In genomic region chr9:133114886-133115603, GRCh38 we compare ENCODE assay signal across 8 cellular contexts. TPM values are rescaled to one million over a fixed set of nuclear protein-coding genes. Genes with fewer than 3 reads are reported as not detected.
DNase-seq lines count a peak whose midpoint lies in the region; TF ChIP-seq lines count a peak whose summit lies in the region.

No MANE protein-coding gene starts in this region.

- H2BK20ac ChIP-seq in H9 (ENCODE audit: low read depth, low read length, poor library complexity, severe bottlenecking): no peak overlapping the region

- WGBS in H9 (ENCODE audit: extremely low coverage, insufficient read length, low lambda C conversion rate): no CpG with 5 or more reads among the region's 19 CpGs

- H4K5ac ChIP-seq in H9 (ENCODE audit: insufficient read length, low read depth, low read length): no peak overlapping the region

- H3K27me3 ChIP-seq in HUES6 (ENCODE audit: control insufficient read depth, insufficient read depth, low read length) (peaks cover 13% of the 10 kb centered on the region), neural progenitor cell (no peaks in the 10 kb centered on the region), H9 (ENCODE audit: insufficient read depth, low read length) (peaks cover 8% of the 10 kb centered on the region; the same call in 1 of the 2 replicates)

- H3K23me2 ChIP-seq in H9 (ENCODE audit: insufficient read length, low read depth, low read length, poor library complexity, severe bottlenecking): no peaks in the 10 kb centered on the region

- peaks cover 12% of the 10 kb centered on the region for H3F3A ChIP-seq in neural progenitor cell (ENCODE audit: low read depth)

- H3T11ph ChIP-seq in H9 (ENCODE audit: low read length): no peak overlapping the region

- no peaks in the 10 kb centered on the region for H3K9me3 Mint-ChIP-seq in neural progenitor cell
- no peaks in the 10 kb centered on the region for H3K9me3 Mint-ChIP-seq in H9

- H2BK15ac ChIP-seq in H9 (ENCODE audit: low read depth, low read length): no peak overlapping the region

- H3K36me3 ChIP-seq in HUES6 (ENCODE audit: control insufficient read depth, insufficient read depth, low read length) (peaks cover 4% of the 10 kb centered on the region), neural progenitor cell (no peaks in the 10 kb centered on the region)

- H3K4me3 ChIP-seq in HUES6 (ENCODE audit: low read depth, low read length) (no peak overlapping the region), neural progenitor cell (no peak overlapping the region)

- H3K27ac Mint-ChIP-seq in neural progenitor cell (peak overlapping the region; percentile 74), H9 (no peak overlapping the region)

- H3K79me1 ChIP-seq in H9 (ENCODE audit: insufficient read depth, low read depth, low read length, poor library complexity, severe bottlenecking): no peaks in the 10 kb centered on the region

- H2BK12ac ChIP-seq in H9 (ENCODE audit: insufficient read length, low read depth, low read length): no peak overlapping the region

- H2AFZ ChIP-seq in neural progenitor cell (replicated peaks): no peak overlapping the region
- no peak overlapping the region for H2AFZ ChIP-seq in H9 (ENCODE audit: low read length)

- H3K4me3 Mint-ChIP-seq in neural progenitor cell (no peak overlapping the region), H9 (no peak overlapping the region)

- H3K9me3 ChIP-seq in HUES6 (ENCODE audit: control insufficient read depth, insufficient read depth, low read depth, low read length) (no peaks in the 10 kb centered on the region), neural progenitor cell (ENCODE audit: low read depth) (no peaks in the 10 kb centered on the region), H9 (ENCODE audit: control insufficient read depth, low read depth, low read length) (no peaks in the 10 kb centered on the region)

- no peak overlapping the region for H3K18ac ChIP-seq in H9 (ENCODE audit: insufficient read length, low read depth, low read length)

- no peak overlapping the region for H3K4ac ChIP-seq in H9 (ENCODE audit: low read depth, low read length)

- peaks cover 7% of the 10 kb centered on the region for H3K27me3 Mint-ChIP-seq in neural progenitor cell (ENCODE audit: insufficient read depth, low read depth)
- H3K27me3 Mint-ChIP-seq in H9 (ENCODE audit: low read depth): peaks cover 24% of the 10 kb centered on the region

- no peak overlapping the region; the same call in 1 of the 2 replicates for H3K14ac ChIP-seq in H9 (ENCODE audit: insufficient read depth, low read length)

- H3K36me3 Mint-ChIP-seq in neural progenitor cell (peaks cover 4% of the 10 kb centered on the region), H9 (ENCODE audit: insufficient read depth in 1 of 3, low read depth in 3 of 3) (peaks cover 1 to 4% (median 4%) of the 10 kb centered on the region in 3 experiments; a peak in 4 of 7 replicates)

- H3K4me1 ChIP-seq in HUES6 (ENCODE audit: control insufficient read depth, insufficient read depth, low read length): peaks cover 44% of the 10 kb centered on the region
- peaks cover 30% of the 10 kb centered on the region for H3K4me1 ChIP-seq in neural progenitor cell
- H3K4me1 ChIP-seq in H9 (ENCODE audit: insufficient read depth, low read length): peaks cover 3% of the 10 kb centered on the region; the same call in 1 of the 2 replicates

- H4K20me1 ChIP-seq in neural progenitor cell (ENCODE audit: low read depth): peaks cover 89% of the 10 kb centered on the region
- H4K20me1 ChIP-seq in H9 (ENCODE audit: control insufficient read depth, insufficient read depth, insufficient read length): peaks cover 8% of the 10 kb centered on the region

- H3K27ac ChIP-seq in HUES6 (ENCODE audit: low read depth, low read length) (no peak overlapping the region), caudate nucleus (ENCODE audit: low read depth, low read length) (peak overlapping the region; percentile 95), neural progenitor cell (no peak overlapping the region), H9 (ENCODE audit: insufficient read length, low read depth, low read length) (no peak overlapping the region)

- no peak overlapping the region for H2AK5ac ChIP-seq in H9 (ENCODE audit: insufficient read length, low read length)

- no peak overlapping the region for H3K56ac ChIP-seq in H9 (ENCODE audit: insufficient read length, low read depth, low read length)

- H4K91ac ChIP-seq in H9 (ENCODE audit: insufficient read length, low read depth, low read length): no peak overlapping the region

- TF ChIP-seq CTCF in neural progenitor cell (IDR thresholded peaks at IDR 0.05): no peak
- TF ChIP-seq CTCF in H9 (conservative IDR thresholded peaks at IDR 0.05): no peak

- no peak overlapping the region for H3K23ac ChIP-seq in H9 (ENCODE audit: insufficient read length, low read depth, low read length)

- H4K8ac ChIP-seq in H9 (replicated peaks; ENCODE audit: insufficient read length, low read depth, low read length): no peak overlapping the region

- H3K4me1 Mint-ChIP-seq in neural progenitor cell (peaks cover 37% of the 10 kb centered on the region), H9 (peaks cover 10 to 28% of the 10 kb centered on the region in 2 experiments)

- H3K79me2 ChIP-seq in neural progenitor cell (ENCODE audit: low read depth) (peaks cover 30% of the 10 kb centered on the region), H9 (ENCODE audit: insufficient read depth, low read length) (no peaks in the 10 kb centered on the region)

- no peak overlapping the region for H2BK120ac ChIP-seq in H9 (ENCODE audit: low read depth, low read length, poor library complexity, severe bottlenecking)

- peak overlapping the region; percentile 17 for H3K9ac ChIP-seq in HUES6 (ENCODE audit: low read length)
- peak overlapping the region; percentile 22 for H3K9ac ChIP-seq in neural progenitor cell
- H3K9ac ChIP-seq in H9 (ENCODE audit: extremely low read depth, insufficient read length, low read length): no peak overlapping the region

- H3K4me2 ChIP-seq in neural progenitor cell (no peak overlapping the region), H9 (ENCODE audit: insufficient read depth, insufficient read length, low read length) (no peak overlapping the region)

- H2BK5ac ChIP-seq in H9 (ENCODE audit: insufficient read length, low read length): no peak overlapping the region

- DNase-seq in CD1c-positive myeloid dendritic cell (ENCODE audit: extremely low spot score): peak; percentile 73
- DNase-seq in caudate nucleus (lab: John Stamatoyannopoulos, UW): no peak
- DNase-seq in neural progenitor cell (ENCODE audit: low spot score): no peak
- no peak for DNase-seq in Kasumi-1 (lab: John Stamatoyannopoulos, UW)
- DNase-seq in A172 (ENCODE audit: low spot score): no peak
- no peak for DNase-seq in DMS114 treated with DMSO at 0.1 percent for 48 hours (lab: John Stamatoyannopoulos, UW; ENCODE audit: unreplicated experiment)
- no peak for DNase-seq in H9

RNA-seq across cellular contexts. Expression of gene RALGDS, which starts 6.0 kb away (rescaled TPM):
- total RNA-seq in neural progenitor cell (ENCODE audit: low replicate concordance): 24.1 and 58.8 TPM in 2 replicates
- total RNA-seq in A172 (2014; rRNA removed; shearing (Covaris generic)): 26.2 and 38.2 TPM in 2 replicates
- 20.9 and 21.3 TPM in 2 replicates for total RNA-seq in H9 (2021)

RNA-seq across cellular contexts. Expression of gene GBGT1, which starts 48.7 kb away (rescaled TPM):
- total RNA-seq in neural progenitor cell (ENCODE audit: low replicate concordance): 2.0 and 3.0 TPM in 2 replicates
- 0.96 and 3.1 TPM in 2 replicates for total RNA-seq in A172 (2014; rRNA removed; shearing (Covaris generic))
- total RNA-seq in H9 (2021): 9.3 TPM in 2 replicates

RNA-seq across cellular contexts. Expression of gene CEL, which starts 53.3 kb away (rescaled TPM):
- total RNA-seq in neural progenitor cell (ENCODE audit: low replicate concordance) (1.0 and 2.2 TPM in 2 replicates), H9 (2021) (3.6 and 4.0 TPM in 2 replicates)
- total RNA-seq in A172 (2014; rRNA removed; shearing (Covaris generic)): 0.77 and 1.0 TPM in 2 replicates
